In the genomic region with DNA sequence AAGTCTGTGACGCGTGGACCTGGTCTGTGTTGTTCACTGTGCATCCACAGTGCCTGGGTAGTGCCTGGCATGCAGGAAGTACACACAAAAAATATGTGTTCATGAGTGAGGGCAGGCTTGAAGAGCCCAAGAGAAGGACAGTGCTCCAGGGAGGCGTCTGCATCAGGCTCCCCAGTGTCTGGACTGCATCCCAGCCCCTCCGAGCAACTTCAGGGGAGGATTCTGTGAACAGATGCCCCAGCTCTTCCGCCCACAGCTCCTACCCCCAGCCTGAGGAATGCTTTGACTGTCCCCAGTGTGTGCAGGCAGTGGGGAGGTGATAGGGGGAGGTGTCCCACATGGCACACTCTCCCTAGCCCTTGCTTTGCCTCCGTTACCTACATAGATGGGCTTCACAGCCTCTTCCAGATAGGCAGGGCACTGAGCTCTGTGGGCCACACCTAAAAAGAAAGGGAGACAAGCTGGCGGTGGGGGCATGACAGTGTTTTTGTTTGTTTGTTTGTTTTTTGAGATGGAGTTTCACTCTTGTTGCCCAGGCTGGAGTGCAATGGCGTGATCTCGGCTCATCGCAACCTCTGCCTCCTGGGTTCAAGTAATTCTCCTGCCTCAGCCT, we compare ENCODE assay signal across 2 cellular contexts.
TF ChIP-seq lines count a peak whose summit lies in the region.

No MANE protein-coding gene starts in this region.

TF ChIP-seq in liver, 16 proteins besides CTCF, POLR2A, EP300 and RAD21 (continued from another document):
- TF ChIP-seq, protein P1, sequence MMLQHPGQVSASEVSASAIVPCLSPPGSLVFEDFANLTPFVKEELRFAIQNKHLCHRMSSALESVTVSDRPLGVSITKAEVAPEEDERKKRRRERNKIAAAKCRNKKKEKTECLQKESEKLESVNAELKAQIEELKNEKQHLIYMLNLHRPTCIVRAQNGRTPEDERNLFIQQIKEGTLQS (IDR thresholded peaks at IDR 0.05) = no peak
- TF ChIP-seq HNF4A (conservative IDR thresholded peaks at IDR 0.05) = no peak
- TF ChIP-seq, protein P2, sequence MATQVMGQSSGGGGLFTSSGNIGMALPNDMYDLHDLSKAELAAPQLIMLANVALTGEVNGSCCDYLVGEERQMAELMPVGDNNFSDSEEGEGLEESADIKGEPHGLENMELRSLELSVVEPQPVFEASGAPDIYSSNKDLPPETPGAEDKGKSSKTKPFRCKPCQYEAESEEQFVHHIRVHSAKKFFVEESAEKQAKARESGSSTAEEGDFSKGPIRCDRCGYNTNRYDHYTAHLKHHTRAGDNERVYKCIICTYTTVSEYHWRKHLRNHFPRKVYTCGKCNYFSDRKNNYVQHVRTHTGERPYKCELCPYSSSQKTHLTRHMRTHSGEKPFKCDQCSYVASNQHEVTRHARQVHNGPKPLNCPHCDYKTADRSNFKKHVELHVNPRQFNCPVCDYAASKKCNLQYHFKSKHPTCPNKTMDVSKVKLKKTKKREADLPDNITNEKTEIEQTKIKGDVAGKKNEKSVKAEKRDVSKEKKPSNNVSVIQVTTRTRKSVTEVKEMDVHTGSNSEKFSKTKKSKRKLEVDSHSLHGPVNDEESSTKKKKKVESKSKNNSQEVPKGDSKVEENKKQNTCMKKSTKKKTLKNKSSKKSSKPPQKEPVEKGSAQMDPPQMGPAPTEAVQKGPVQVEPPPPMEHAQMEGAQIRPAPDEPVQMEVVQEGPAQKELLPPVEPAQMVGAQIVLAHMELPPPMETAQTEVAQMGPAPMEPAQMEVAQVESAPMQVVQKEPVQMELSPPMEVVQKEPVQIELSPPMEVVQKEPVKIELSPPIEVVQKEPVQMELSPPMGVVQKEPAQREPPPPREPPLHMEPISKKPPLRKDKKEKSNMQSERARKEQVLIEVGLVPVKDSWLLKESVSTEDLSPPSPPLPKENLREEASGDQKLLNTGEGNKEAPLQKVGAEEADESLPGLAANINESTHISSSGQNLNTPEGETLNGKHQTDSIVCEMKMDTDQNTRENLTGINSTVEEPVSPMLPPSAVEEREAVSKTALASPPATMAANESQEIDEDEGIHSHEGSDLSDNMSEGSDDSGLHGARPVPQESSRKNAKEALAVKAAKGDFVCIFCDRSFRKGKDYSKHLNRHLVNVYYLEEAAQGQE (IDR thresholded peaks at IDR 0.05) = no peak
- TF ChIP-seq TAF1 (conservative IDR thresholded peaks at IDR 0.05) = no peak
TF ChIP-seq in liver: peak in this region for 0.

TF ChIP-seq in HepG2, 621 proteins besides CTCF, POLR2A, EP300 and RAD21 (continued from another document):
- TF ChIP-seq KAT7 (CRISPR knock-in tag; IDR thresholded peaks at IDR 0.05; ENCODE audit: borderline replicate concordance) (no peak), ARNT (IDR thresholded peaks at IDR 0.05) (no peak), ZNF768 (CRISPR knock-in tag; IDR thresholded peaks at IDR 0.05) (no peak), ZNF530 (CRISPR knock-in tag; IDR thresholded peaks at IDR 0.05; ENCODE audit: low read depth) (no peak), ZNF790 (CRISPR knock-in tag; IDR thresholded peaks at IDR 0.05; ENCODE audit: borderline replicate concordance) (no peak), ZNF672 (CRISPR knock-in tag; IDR thresholded peaks at IDR 0.05) (no peak), ZSCAN30 (CRISPR knock-in tag; IDR thresholded peaks at IDR 0.05) (no peak)
